30 cellular contexts compared by ENCODE assay signal in genomic region chr9:89649045-89649691, GRCh38. TPM values are rescaled to one million over a fixed set of nuclear protein-coding genes. Genes with fewer than 3 reads are reported as not detected.
DNase-seq lines count a peak whose midpoint lies in the region; ATAC-seq and TF ChIP-seq lines count a peak whose summit lies in the region.
"Had no signal": no experiment of that assay in that cellular context is flagged by ENCODE, and none has a peak within 500 bp of the region (broad histone marks: within the 10 kb centered on the region; RNA-seq: fewer than 3 reads in every experiment).

No MANE protein-coding gene starts in this region.

- no peak overlapping the region for H3K4me3 Mint-ChIP-seq in activated CD4-positive, alpha-beta memory T cell treated with anti-CD3 and anti-CD28 coated beads for 36 hours
- no peak overlapping the region for H3K4me3 Mint-ChIP-seq in activated CD4-positive, alpha-beta memory T cell treated with anti-CD3 and anti-CD28 coated beads, Interleukin-2, amount 10 ng/mL, durations not matched to agents 7 days and 5 days
- no peak overlapping the region for H3K4me3 Mint-ChIP-seq in activated naive CD8-positive, alpha-beta T cell treated with anti-CD3 and anti-CD28 coated beads, Interleukin-2, amount 50 U/mL, for 24 hours
- no peak overlapping the region for H3K4me3 Mint-ChIP-seq in activated CD8-positive, alpha-beta T cell treated with anti-CD3 and anti-CD28 coated beads, Interleukin-2, amount 10 ng/mL, durations not matched to agents 7 days and 5 days
- H3K4me3 Mint-ChIP-seq: activated naive CD8-positive, alpha-beta T cell; CD4-positive, CD25-positive, alpha-beta regulatory T cell; naive B cell; stimulated activated effector memory CD8-positive, alpha-beta T cell treated with anti-CD3 and anti-CD28 coated beads, Interleukin-12 subunit alpha, Interleukin-12 subunit beta, amount 100 ng/mL, for 72 hours; T-helper 2 cell treated with Interferon-gamma antibody and Interleukin-4, amounts not matched to agents 5 μg/mL and 100 μg/mL, for 36 hours had no signal

- POLR2A ChIA-PET in activated CD4-positive, alpha-beta memory T cell treated with anti-CD3 and anti-CD28 coated beads for 36 hours (lab: Charles Lee) = no interaction called here
- POLR2A ChIA-PET in activated CD4-positive, alpha-beta memory T cell treated with anti-CD3 and anti-CD28 coated beads, Interleukin-2, amount 10 ng/mL, durations not matched to agents 7 days and 5 days (lab: Charles Lee) = no interaction called here
- POLR2A ChIA-PET in activated CD8-positive, alpha-beta T cell treated with anti-CD3 and anti-CD28 coated beads, Interleukin-2, amount 10 ng/mL, durations not matched to agents 7 days and 5 days (lab: Charles Lee) = no interaction called here

- intact Hi-C loops in activated CD4-positive, alpha-beta memory T cell treated with anti-CD3 and anti-CD28 coated beads for 36 hours (cut with micrococcal nuclease) = no loop called here
- intact Hi-C loops in right lobe of liver (cut with DNase I) (no loop called here), spleen (cut with DNase I; ENCODE audit: low total_unique reads) (no loop called here)

- TF ChIP-seq CTCF in right lobe of liver (IDR thresholded peaks at IDR 0.05) (no peak), spleen (IDR thresholded peaks at IDR 0.05 in 8 of 11, conservative IDR thresholded peaks at IDR 0.05 in 3 of 11) (no peak)

- H3K27ac Mint-ChIP-seq in activated CD4-positive, alpha-beta memory T cell treated with anti-CD3 and anti-CD28 coated beads for 36 hours = no peak overlapping the region
- H3K27ac Mint-ChIP-seq in activated CD4-positive, alpha-beta memory T cell treated with anti-CD3 and anti-CD28 coated beads, Interleukin-2, amount 10 ng/mL, durations not matched to agents 7 days and 5 days = no peak overlapping the region
- H3K27ac Mint-ChIP-seq in activated naive CD8-positive, alpha-beta T cell treated with anti-CD3 and anti-CD28 coated beads, Interleukin-2, amount 50 U/mL, for 24 hours = no peak overlapping the region
- no peak overlapping the region for H3K27ac Mint-ChIP-seq in activated CD8-positive, alpha-beta T cell treated with anti-CD3 and anti-CD28 coated beads, Interleukin-2, amount 10 ng/mL, durations not matched to agents 7 days and 5 days
- H3K27ac Mint-ChIP-seq: activated naive CD8-positive, alpha-beta T cell; CD4-positive, CD25-positive, alpha-beta regulatory T cell; naive B cell; stimulated activated effector memory CD8-positive, alpha-beta T cell treated with anti-CD3 and anti-CD28 coated beads, Interleukin-12 subunit alpha, Interleukin-12 subunit beta, amount 100 ng/mL, for 72 hours; T-helper 2 cell treated with Interferon-gamma antibody and Interleukin-4, amounts not matched to agents 5 μg/mL and 100 μg/mL, for 36 hours had no signal

- no peaks in the 10 kb centered on the region for H3K36me3 ChIP-seq in right lobe of liver
- no peaks in the 10 kb centered on the region for H3K36me3 ChIP-seq in spleen
- H3K36me3 ChIP-seq: left lung had no signal

- H3K4me3 ChIP-seq in right lobe of liver (peak overlapping the region in 1 of 3 donors; percentile 11), spleen (no peak overlapping the region)
- H3K4me3 ChIP-seq: coronary artery, left lung, psoas muscle had no signal

- H3K36me3 Mint-ChIP-seq in activated CD4-positive, alpha-beta memory T cell treated with anti-CD3 and anti-CD28 coated beads for 36 hours = no peaks in the 10 kb centered on the region
- H3K36me3 Mint-ChIP-seq in activated CD4-positive, alpha-beta memory T cell treated with anti-CD3 and anti-CD28 coated beads, Interleukin-2, amount 10 ng/mL, durations not matched to agents 7 days and 5 days (ENCODE audit: low read depth) = no peaks in the 10 kb centered on the region
- H3K36me3 Mint-ChIP-seq in activated naive CD8-positive, alpha-beta T cell treated with anti-CD3 and anti-CD28 coated beads, Interleukin-2, amount 50 U/mL, for 24 hours (ENCODE audit: low read depth) = no peaks in the 10 kb centered on the region
- H3K36me3 Mint-ChIP-seq in activated CD8-positive, alpha-beta T cell treated with anti-CD3 and anti-CD28 coated beads, Interleukin-2, amount 10 ng/mL, durations not matched to agents 7 days and 5 days (ENCODE audit: low read depth) = no peaks in the 10 kb centered on the region
- H3K36me3 Mint-ChIP-seq: activated naive CD8-positive, alpha-beta T cell; CD4-positive, CD25-positive, alpha-beta regulatory T cell; stimulated activated effector memory CD8-positive, alpha-beta T cell treated with anti-CD3 and anti-CD28 coated beads, Interleukin-12 subunit alpha, Interleukin-12 subunit beta, amount 100 ng/mL, for 72 hours had no signal

- H3K9me3 Mint-ChIP-seq in activated CD4-positive, alpha-beta memory T cell treated with anti-CD3 and anti-CD28 coated beads for 36 hours = no peaks in the 10 kb centered on the region
- H3K9me3 Mint-ChIP-seq in activated CD4-positive, alpha-beta memory T cell treated with anti-CD3 and anti-CD28 coated beads, Interleukin-2, amount 10 ng/mL, durations not matched to agents 7 days and 5 days = no peaks in the 10 kb centered on the region
- H3K9me3 Mint-ChIP-seq in activated naive CD8-positive, alpha-beta T cell treated with anti-CD3 and anti-CD28 coated beads, Interleukin-2, amount 50 U/mL, for 24 hours = no peaks in the 10 kb centered on the region
- H3K9me3 Mint-ChIP-seq in activated CD8-positive, alpha-beta T cell treated with anti-CD3 and anti-CD28 coated beads, Interleukin-2, amount 10 ng/mL, durations not matched to agents 7 days and 5 days (ENCODE audit: insufficient read depth) = no peaks in the 10 kb centered on the region
- H3K9me3 Mint-ChIP-seq: CD4-positive, CD25-positive, alpha-beta regulatory T cell; stimulated activated effector memory CD8-positive, alpha-beta T cell treated with anti-CD3 and anti-CD28 coated beads, Interleukin-12 subunit alpha, Interleukin-12 subunit beta, amount 100 ng/mL, for 72 hours; T-helper 2 cell treated with Interferon-gamma antibody and Interleukin-4, amounts not matched to agents 5 μg/mL and 100 μg/mL, for 36 hours had no signal

- H3K27ac ChIP-seq in right lobe of liver (peak overlapping the region; percentile 88 to 99 (median 95)), spleen (no peak overlapping the region)
- H3K27ac ChIP-seq: coronary artery, epithelial cell of prostate, left lung, psoas muscle had no signal

- peaks cover 3% of the 10 kb centered on the region for H3K27me3 Mint-ChIP-seq in activated CD4-positive, alpha-beta memory T cell treated with anti-CD3 and anti-CD28 coated beads for 36 hours
- H3K27me3 Mint-ChIP-seq in activated CD4-positive, alpha-beta memory T cell treated with anti-CD3 and anti-CD28 coated beads, Interleukin-2, amount 10 ng/mL, durations not matched to agents 7 days and 5 days = peaks cover 41% of the 10 kb centered on the region
- H3K27me3 Mint-ChIP-seq in activated naive CD8-positive, alpha-beta T cell treated with anti-CD3 and anti-CD28 coated beads, Interleukin-2, amount 50 U/mL, for 24 hours = peaks cover 6% of the 10 kb centered on the region
- H3K27me3 Mint-ChIP-seq in activated CD8-positive, alpha-beta T cell treated with anti-CD3 and anti-CD28 coated beads, Interleukin-2, amount 10 ng/mL, durations not matched to agents 7 days and 5 days (ENCODE audit: low read depth) = peaks cover 31% of the 10 kb centered on the region
- H3K27me3 Mint-ChIP-seq: activated naive CD8-positive, alpha-beta T cell had no signal

- CTCF ChIA-PET in activated CD4-positive, alpha-beta memory T cell treated with anti-CD3 and anti-CD28 coated beads for 36 hours (lab: Charles Lee) = interaction anchor here (1.3 kb wide), 1 partner anchor 46 kb away, joined by 4 read pairs; no protein-coding TSS in a partner anchor
- CTCF ChIA-PET in activated CD4-positive, alpha-beta memory T cell treated with anti-CD3 and anti-CD28 coated beads, Interleukin-2, amount 10 ng/mL, durations not matched to agents 7 days and 5 days (lab: Charles Lee) = no interaction called here
- CTCF ChIA-PET in activated CD8-positive, alpha-beta T cell treated with anti-CD3 and anti-CD28 coated beads, Interleukin-2, amount 10 ng/mL, durations not matched to agents 7 days and 5 days (lab: Charles Lee) = interaction anchor here (0.8 kb wide), 1 partner anchor 55 kb away, joined by 3 read pairs; no protein-coding TSS in a partner anchor

- H3K27me3 ChIP-seq in right lobe of liver (no peaks in the 10 kb centered on the region), spleen (replicated peaks in 1 of 7) (no peaks in the 10 kb centered on the region)
- H3K27me3 ChIP-seq: left lung had no signal

- TF ChIP-seq POLR2A in right lobe of liver (IDR thresholded peaks at IDR 0.05) (no peak), spleen (IDR thresholded peaks at IDR 0.05) (no peak)

- DNase-seq in activated CD4-positive, alpha-beta memory T cell treated with anti-CD3 and anti-CD28 coated beads for 36 hours = peak; percentile 27
- no peak for DNase-seq in activated CD4-positive, alpha-beta memory T cell treated with anti-CD3 and anti-CD28 coated beads, Interleukin-2, amount 10 ng/mL, durations not matched to agents 7 days and 5 days
- no peak for DNase-seq in activated naive CD8-positive, alpha-beta T cell treated with anti-CD3 and anti-CD28 coated beads, Interleukin-2, amount 50 U/mL, for 24 hours
- DNase-seq in right lobe of liver (peak in 2 of 3 donors; percentile 76 to 82), spleen (peak; percentile 34), HK-2 (ENCODE audit: unreplicated experiment) (no peak)
- DNase-seq in activated CD8-positive, alpha-beta T cell treated with anti-CD3 and anti-CD28 coated beads, Interleukin-2, amount 10 ng/mL, durations not matched to agents 7 days and 5 days = no peak
- DNase-seq: 8988T; activated CD4-positive, alpha-beta T cell treated with anti-CD3 and anti-CD28 coated beads for 4 hours; activated effector memory CD4-positive, alpha-beta T cell treated with Interleukin-2 at 50 U/mL for 16 hours; caudate nucleus; CD4-positive, CD25-positive, alpha-beta regulatory T cell; DMS79 treated with DMSO at 0.1 percent for 48 hours; effector memory CD4-positive, alpha-beta T cell; GF-D8; left lung; naive B cell; NCI-H1417; NCI-H2029 treated with DMSO at 0.1 percent for 48 hours; NCI-H526; nucleus accumbens; Right ventricle myocardium superior; stimulated activated CD4-positive, alpha-beta T cell treated with anti-CD3 and anti-CD28 coated beads, Interleukin-15, amount 100 ng/mL, for 24 hours had no signal

- H3K9me3 ChIP-seq in right lobe of liver (no peaks in the 10 kb centered on the region), spleen (peaks cover 0 to 6% (median 0%) of the 10 kb centered on the region in 8 donors)
- H3K9me3 ChIP-seq: left lung, psoas muscle had no signal

- ATAC-seq in activated naive CD8-positive, alpha-beta T cell treated with anti-CD3 and anti-CD28 coated beads, Interleukin-2, amount 50 U/mL, for 24 hours = peak; percentile 13
- ATAC-seq in right lobe of liver (peak; percentile 64 to 79 (median 74)), HG03097 (IDR thresholded peaks at IDR 0.05; ENCODE audit: low FRiP score, unreplicated experiment) (no peak)
- ATAC-seq in activated CD8-positive, alpha-beta T cell treated with anti-CD3 and anti-CD28 coated beads, Interleukin-2, amount 10 ng/mL, durations not matched to agents 7 days and 5 days = no peak
- ATAC-seq: left lung had no signal

- H3K4me1 Mint-ChIP-seq in activated CD4-positive, alpha-beta memory T cell treated with anti-CD3 and anti-CD28 coated beads for 36 hours (ENCODE audit: low read depth) = peaks cover 4% of the 10 kb centered on the region
- H3K4me1 Mint-ChIP-seq in activated CD4-positive, alpha-beta memory T cell treated with anti-CD3 and anti-CD28 coated beads, Interleukin-2, amount 10 ng/mL, durations not matched to agents 7 days and 5 days = peaks cover 5% of the 10 kb centered on the region
- H3K4me1 Mint-ChIP-seq in activated naive CD8-positive, alpha-beta T cell treated with anti-CD3 and anti-CD28 coated beads, Interleukin-2, amount 50 U/mL, for 24 hours = peaks cover 11% of the 10 kb centered on the region
- peaks cover 1% of the 10 kb centered on the region for H3K4me1 Mint-ChIP-seq in activated CD8-positive, alpha-beta T cell treated with anti-CD3 and anti-CD28 coated beads, Interleukin-2, amount 10 ng/mL, durations not matched to agents 7 days and 5 days (ENCODE audit: low read depth)
- H3K4me1 Mint-ChIP-seq: CD4-positive, CD25-positive, alpha-beta regulatory T cell; naive B cell; stimulated activated effector memory CD8-positive, alpha-beta T cell treated with anti-CD3 and anti-CD28 coated beads, Interleukin-12 subunit alpha, Interleukin-12 subunit beta, amount 100 ng/mL, for 72 hours had no signal

- 47% methylated on average over 6 of the region's 8 CpGs for WGBS in right lobe of liver (ENCODE audit: insufficient coverage, low coverage, low lambda C conversion rate, missing lambda C conversion rate)
- 80 to 90% (median 84%) methylated on average over 8 of the region's 8 CpGs for WGBS in spleen, 5 donors

- peaks cover 0 to 42% (median 18%) of the 10 kb centered on the region in 4 donors for H3K4me1 ChIP-seq in right lobe of liver
- no peaks in the 10 kb centered on the region for H3K4me1 ChIP-seq in spleen
- H3K4me1 ChIP-seq: left lung, psoas muscle had no signal

RNA-seq across cellular contexts. Expression of gene GADD45G, which starts 44.4 kb away (rescaled TPM):
- total RNA-seq in activated CD4-positive, alpha-beta memory T cell treated with anti-CD3 and anti-CD28 coated beads for 36 hours = 1 to 10 TPM; 5.1 to 5.7 TPM
- total RNA-seq in activated CD4-positive, alpha-beta memory T cell treated with anti-CD3 and anti-CD28 coated beads, Interleukin-2, amount 10 ng/mL, durations not matched to agents 7 days and 5 days = 10 to 100 TPM; 40.0 to 40.4 TPM
- total RNA-seq in right lobe of liver (100 to 1,000 TPM in 2 of 6 experiments, 10 to 100 TPM in 4; 11.4 to 130 (median 30.9) TPM), spleen (1 to 10 TPM; 2.0 to 6.8 (median 2.6) TPM)
- polyA plus RNA-seq in spleen = 10 to 100 TPM in 2 of 3 donors, 1 to 10 TPM in 1; 5.9 to 17.6 (median 16.9) TPM
- total RNA-seq in activated CD8-positive, alpha-beta T cell treated with anti-CD3 and anti-CD28 coated beads, Interleukin-2, amount 10 ng/mL, durations not matched to agents 7 days and 5 days = 1 to 10 TPM; 7.4 to 7.7 TPM

Comparison
In these comparisons a context has a peak if more than half of its experiments do, and no peak if none do; other contexts are left out.
1. DNase-seq: peak in activated CD4-positive, alpha-beta memory T cell treated with anti-CD3 and anti-CD28 coated beads for 36 hours (single experiment), right lobe of liver (2 of 3) and spleen (single experiment); none in activated CD4-positive, alpha-beta memory T cell treated with anti-CD3 and anti-CD28 coated beads, Interleukin-2, amount 10 ng/mL, durations not matched to agents 7 days and 5 days (single experiment), activated naive CD8-positive, alpha-beta T cell treated with anti-CD3 and anti-CD28 coated beads, Interleukin-2, amount 50 U/mL, for 24 hours (single experiment), activated CD8-positive, alpha-beta T cell treated with anti-CD3 and anti-CD28 coated beads, Interleukin-2, amount 10 ng/mL, durations not matched to agents 7 days and 5 days (single experiment) and HK-2 (single experiment).
2. ATAC-seq: peak in activated naive CD8-positive, alpha-beta T cell treated with anti-CD3 and anti-CD28 coated beads, Interleukin-2, amount 50 U/mL, for 24 hours (single experiment) and right lobe of liver (4 of 4); none in activated CD8-positive, alpha-beta T cell treated with anti-CD3 and anti-CD28 coated beads, Interleukin-2, amount 10 ng/mL, durations not matched to agents 7 days and 5 days (single experiment) and HG03097 (single experiment).
3. H3K27ac ChIP-seq: peak in right lobe of liver (3 of 3); none in spleen (0 of 8).